ENCODE assay signal across 1 cellular context in the genomic region with DNA sequence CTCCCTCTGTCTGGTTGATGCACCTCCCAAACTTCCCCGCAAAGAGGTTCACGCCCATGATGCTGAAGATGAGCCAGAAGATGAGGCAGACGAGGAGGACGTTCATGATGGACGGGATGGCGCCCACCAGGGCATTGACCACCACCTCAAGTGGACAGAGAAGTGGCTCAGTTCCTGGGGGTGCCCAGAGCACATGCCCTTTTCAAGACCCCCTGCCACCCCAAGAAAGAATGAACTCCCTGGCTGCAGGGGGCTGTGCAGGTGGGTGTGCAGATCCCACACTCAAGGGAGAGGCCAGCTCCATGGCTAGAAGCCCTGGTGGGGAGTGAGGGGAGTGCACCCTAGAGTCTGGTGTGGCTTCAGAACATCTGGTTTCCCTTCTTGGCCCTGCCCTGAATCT.
TF ChIP-seq lines count a peak whose summit lies in the region.

No MANE protein-coding gene starts in this region.

TF ChIP-seq in H1, 55 proteins besides CTCF, POLR2A, EP300 and RAD21:
- TF ChIP-seq NANOG (IDR thresholded peaks at IDR 0.05; ENCODE audit: insufficient read depth, low read depth, low read length, poor library complexity, severe bottlenecking), result no peak
- TF ChIP-seq JUN (IDR thresholded peaks at IDR 0.05; ENCODE audit: low read depth, low read length), result no peak
- no peak for TF ChIP-seq CBX5 (IDR thresholded peaks at IDR 0.05; ENCODE audit: low read depth, low read length)
- TF ChIP-seq JUND (IDR thresholded peaks at IDR 0.05; ENCODE audit: low read length), result no peak
- no peak for TF ChIP-seq SIN3A (conservative IDR thresholded peaks at IDR 0.05 in 1 of 2, IDR thresholded peaks at IDR 0.05 in 1 of 2; ENCODE audit: low read depth in 1 of 2, low read length in 2 of 2)
- TF ChIP-seq RFX5 (IDR thresholded peaks at IDR 0.05; ENCODE audit: borderline replicate concordance, low read depth, low read length), result no peak
- no peak for TF ChIP-seq SP4 (IDR thresholded peaks at IDR 0.05; ENCODE audit: low read length)
- TF ChIP-seq BCL11A (IDR thresholded peaks at IDR 0.05; ENCODE audit: low read depth in 2 of 2, low read length in 2 of 2), result no peak
- TF ChIP-seq, protein P1, sequence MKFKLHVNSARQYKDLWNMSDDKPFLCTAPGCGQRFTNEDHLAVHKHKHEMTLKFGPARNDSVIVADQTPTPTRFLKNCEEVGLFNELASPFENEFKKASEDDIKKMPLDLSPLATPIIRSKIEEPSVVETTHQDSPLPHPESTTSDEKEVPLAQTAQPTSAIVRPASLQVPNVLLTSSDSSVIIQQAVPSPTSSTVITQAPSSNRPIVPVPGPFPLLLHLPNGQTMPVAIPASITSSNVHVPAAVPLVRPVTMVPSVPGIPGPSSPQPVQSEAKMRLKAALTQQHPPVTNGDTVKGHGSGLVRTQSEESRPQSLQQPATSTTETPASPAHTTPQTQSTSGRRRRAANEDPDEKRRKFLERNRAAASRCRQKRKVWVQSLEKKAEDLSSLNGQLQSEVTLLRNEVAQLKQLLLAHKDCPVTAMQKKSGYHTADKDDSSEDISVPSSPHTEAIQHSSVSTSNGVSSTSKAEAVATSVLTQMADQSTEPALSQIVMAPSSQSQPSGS (IDR thresholded peaks at IDR 0.05; ENCODE audit: low read length), result no peak
- no peak for TF ChIP-seq SUZ12 (IDR thresholded peaks at IDR 0.05; ENCODE audit: low read length)
- no peak for TF ChIP-seq TCF12 (IDR thresholded peaks at IDR 0.05; ENCODE audit: low read depth, low read length)
- TF ChIP-seq NRF1 (IDR thresholded peaks at IDR 0.05; ENCODE audit: low read depth, low read length), result no peak
- TF ChIP-seq ZNF274 (IDR thresholded peaks at IDR 0.05; ENCODE audit: borderline replicate concordance, extremely low read depth, low read length), result no peak
- no peak for TF ChIP-seq RBBP5 (IDR thresholded peaks at IDR 0.05; ENCODE audit: borderline replicate concordance, low read depth, low read length)
- no peak for TF ChIP-seq EGR1 (IDR thresholded peaks at IDR 0.05; ENCODE audit: borderline replicate concordance, low read depth, low read length)
